ENCODE assay signal across 1 cellular context in the genomic region with DNA sequence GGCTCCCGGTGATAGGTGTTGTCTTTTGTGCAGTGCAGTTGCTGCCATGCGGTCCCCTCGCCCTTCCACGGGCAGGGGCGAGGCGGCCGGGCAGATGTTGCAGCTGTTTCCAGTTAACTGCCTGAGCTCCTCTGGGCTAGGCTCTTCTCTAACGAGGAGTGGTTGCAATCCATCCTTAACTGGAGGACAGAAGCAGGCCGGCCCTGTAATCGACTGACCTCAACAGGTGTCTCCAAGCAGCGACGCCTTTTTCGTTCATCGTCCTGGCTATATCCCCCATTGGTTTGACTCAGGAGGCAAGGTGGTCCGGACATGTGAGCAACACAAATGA.
A peak's percentile ranks its signal among the peaks of the same experiment; 100 is the strongest.
TF ChIP-seq lines count a peak whose summit lies in the region.

No MANE protein-coding gene starts in this region.

TF ChIP-seq in HepG2, 621 proteins besides CTCF, POLR2A, EP300 and RAD21 (continued from another document):
- TF ChIP-seq, protein P1, sequence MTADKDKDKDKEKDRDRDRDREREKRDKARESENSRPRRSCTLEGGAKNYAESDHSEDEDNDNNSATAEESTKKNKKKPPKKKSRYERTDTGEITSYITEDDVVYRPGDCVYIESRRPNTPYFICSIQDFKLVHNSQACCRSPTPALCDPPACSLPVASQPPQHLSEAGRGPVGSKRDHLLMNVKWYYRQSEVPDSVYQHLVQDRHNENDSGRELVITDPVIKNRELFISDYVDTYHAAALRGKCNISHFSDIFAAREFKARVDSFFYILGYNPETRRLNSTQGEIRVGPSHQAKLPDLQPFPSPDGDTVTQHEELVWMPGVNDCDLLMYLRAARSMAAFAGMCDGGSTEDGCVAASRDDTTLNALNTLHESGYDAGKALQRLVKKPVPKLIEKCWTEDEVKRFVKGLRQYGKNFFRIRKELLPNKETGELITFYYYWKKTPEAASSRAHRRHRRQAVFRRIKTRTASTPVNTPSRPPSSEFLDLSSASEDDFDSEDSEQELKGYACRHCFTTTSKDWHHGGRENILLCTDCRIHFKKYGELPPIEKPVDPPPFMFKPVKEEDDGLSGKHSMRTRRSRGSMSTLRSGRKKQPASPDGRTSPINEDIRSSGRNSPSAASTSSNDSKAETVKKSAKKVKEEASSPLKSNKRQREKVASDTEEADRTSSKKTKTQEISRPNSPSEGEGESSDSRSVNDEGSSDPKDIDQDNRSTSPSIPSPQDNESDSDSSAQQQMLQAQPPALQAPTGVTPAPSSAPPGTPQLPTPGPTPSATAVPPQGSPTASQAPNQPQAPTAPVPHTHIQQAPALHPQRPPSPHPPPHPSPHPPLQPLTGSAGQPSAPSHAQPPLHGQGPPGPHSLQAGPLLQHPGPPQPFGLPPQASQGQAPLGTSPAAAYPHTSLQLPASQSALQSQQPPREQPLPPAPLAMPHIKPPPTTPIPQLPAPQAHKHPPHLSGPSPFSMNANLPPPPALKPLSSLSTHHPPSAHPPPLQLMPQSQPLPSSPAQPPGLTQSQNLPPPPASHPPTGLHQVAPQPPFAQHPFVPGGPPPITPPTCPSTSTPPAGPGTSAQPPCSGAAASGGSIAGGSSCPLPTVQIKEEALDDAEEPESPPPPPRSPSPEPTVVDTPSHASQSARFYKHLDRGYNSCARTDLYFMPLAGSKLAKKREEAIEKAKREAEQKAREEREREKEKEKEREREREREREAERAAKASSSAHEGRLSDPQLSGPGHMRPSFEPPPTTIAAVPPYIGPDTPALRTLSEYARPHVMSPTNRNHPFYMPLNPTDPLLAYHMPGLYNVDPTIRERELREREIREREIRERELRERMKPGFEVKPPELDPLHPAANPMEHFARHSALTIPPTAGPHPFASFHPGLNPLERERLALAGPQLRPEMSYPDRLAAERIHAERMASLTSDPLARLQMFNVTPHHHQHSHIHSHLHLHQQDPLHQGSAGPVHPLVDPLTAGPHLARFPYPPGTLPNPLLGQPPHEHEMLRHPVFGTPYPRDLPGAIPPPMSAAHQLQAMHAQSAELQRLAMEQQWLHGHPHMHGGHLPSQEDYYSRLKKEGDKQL (CRISPR knock-in tag; IDR thresholded peaks at IDR 0.05; ENCODE audit: low read depth): no peak
- TF ChIP-seq BORCS8-MEF2B (CRISPR knock-in tag; IDR thresholded peaks at IDR 0.05) (0 out of 2 replicates have a peak, but pooled peaks have one; percentile 3), FLYWCH1 (CRISPR knock-in tag; IDR thresholded peaks at IDR 0.05) (no peak), NPAS2 (CRISPR knock-in tag; IDR thresholded peaks at IDR 0.05; ENCODE audit: borderline replicate concordance) (no peak), ZNF7 (CRISPR knock-in tag; IDR thresholded peaks at IDR 0.05) (peak; percentile 32; the same call in 1 of the 2 replicates), CEBPB (IDR thresholded peaks at IDR 0.05; ENCODE audit: borderline replicate concordance, low read depth, low read length) (no peak), ZNF20 (CRISPR knock-in tag; IDR thresholded peaks at IDR 0.05) (no peak), ZNF224 (CRISPR knock-in tag; IDR thresholded peaks at IDR 0.05) (0 out of 2 replicates have a peak, but pooled peaks have one; percentile 21)
- TF ChIP-seq, protein P2, sequence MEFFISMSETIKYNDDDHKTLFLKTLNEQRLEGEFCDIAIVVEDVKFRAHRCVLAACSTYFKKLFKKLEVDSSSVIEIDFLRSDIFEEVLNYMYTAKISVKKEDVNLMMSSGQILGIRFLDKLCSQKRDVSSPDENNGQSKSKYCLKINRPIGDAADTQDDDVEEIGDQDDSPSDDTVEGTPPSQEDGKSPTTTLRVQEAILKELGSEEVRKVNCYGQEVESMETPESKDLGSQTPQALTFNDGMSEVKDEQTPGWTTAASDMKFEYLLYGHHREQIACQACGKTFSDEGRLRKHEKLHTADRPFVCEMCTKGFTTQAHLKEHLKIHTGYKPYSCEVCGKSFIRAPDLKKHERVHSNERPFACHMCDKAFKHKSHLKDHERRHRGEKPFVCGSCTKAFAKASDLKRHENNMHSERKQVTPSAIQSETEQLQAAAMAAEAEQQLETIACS (CRISPR knock-in tag; IDR thresholded peaks at IDR 0.05): no peak
- TF ChIP-seq, protein P3, sequence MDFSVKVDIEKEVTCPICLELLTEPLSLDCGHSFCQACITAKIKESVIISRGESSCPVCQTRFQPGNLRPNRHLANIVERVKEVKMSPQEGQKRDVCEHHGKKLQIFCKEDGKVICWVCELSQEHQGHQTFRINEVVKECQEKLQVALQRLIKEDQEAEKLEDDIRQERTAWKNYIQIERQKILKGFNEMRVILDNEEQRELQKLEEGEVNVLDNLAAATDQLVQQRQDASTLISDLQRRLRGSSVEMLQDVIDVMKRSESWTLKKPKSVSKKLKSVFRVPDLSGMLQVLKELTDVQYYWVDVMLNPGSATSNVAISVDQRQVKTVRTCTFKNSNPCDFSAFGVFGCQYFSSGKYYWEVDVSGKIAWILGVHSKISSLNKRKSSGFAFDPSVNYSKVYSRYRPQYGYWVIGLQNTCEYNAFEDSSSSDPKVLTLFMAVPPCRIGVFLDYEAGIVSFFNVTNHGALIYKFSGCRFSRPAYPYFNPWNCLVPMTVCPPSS (IDR thresholded peaks at IDR 0.05): no peak
